Comparison of ENCODE assay signal across 17 cellular contexts in genomic region chr7:389911-390601, GRCh38.
DNase-seq lines count a peak whose midpoint lies in the region; ATAC-seq, FAIRE-seq and TF ChIP-seq lines count a peak whose summit lies in the region.
"Had no signal": no experiment of that assay in that cellular context is flagged by ENCODE, and none has a peak within 500 bp of the region (broad histone marks: within the 10 kb centered on the region; RNA-seq: fewer than 3 reads in every experiment).

No MANE protein-coding gene starts in this region.

- BruUV-seq in HepG2 (replicated peaks; lab: Mats Ljungman, UMichigan) = no TSS peak

- H4K20me1 ChIP-seq in HepG2 (ENCODE audit: insufficient read depth, low read length) = no peaks in the 10 kb centered on the region

- peaks cover 2% of the 10 kb centered on the region for H3K27me3 Mint-ChIP-seq in neural crest cell (ENCODE audit: low read depth)
- H3K27me3 Mint-ChIP-seq in CD4-positive, alpha-beta memory T cell = no peaks in the 10 kb centered on the region
- H3K27me3 Mint-ChIP-seq: stimulated activated naive CD8-positive, alpha-beta T cell treated with anti-CD3 and anti-CD28 coated beads, Interleukin-15, Interleukin-2, amounts not matched to agents 100 ng/mL and 50 ng/mL, for 24 hours had no signal

- H3K4me1 ChIP-seq in right lobe of liver (no peaks in the 10 kb centered on the region), HepG2 (ENCODE audit: insufficient read depth, low read length) (peaks cover 19% of the 10 kb centered on the region), testis (no peaks in the 10 kb centered on the region)
- no peaks in the 10 kb centered on the region for H3K4me1 ChIP-seq in CD4-positive, alpha-beta memory T cell (ENCODE audit: insufficient read depth, low read length)
- H3K4me1 ChIP-seq: parathyroid adenoma had no signal

- H3K9me3 Mint-ChIP-seq in neural crest cell = peaks cover 3% of the 10 kb centered on the region
- peaks cover 3 to 16% (median 8%) of the 10 kb centered on the region in 8 donors for H3K9me3 Mint-ChIP-seq in CD4-positive, alpha-beta memory T cell

- intact Hi-C loops in right lobe of liver (cut with DNase I) = no loop called here
- intact Hi-C loops in HepG2 (cut with micrococcal nuclease; ENCODE audit: unreplicated experiment) = no loop called here
- intact Hi-C loops in testis (cut with DNase I; ENCODE audit: low total_unique reads) = no loop called here
- intact Hi-C loops in CD4-positive, alpha-beta memory T cell (cut with micrococcal nuclease) = no loop called here

- POLR2A ChIA-PET in HepG2 (lab: Yijun Ruan, JAX) = no interaction called here
- POLR2A ChIA-PET in CD4-positive, alpha-beta memory T cell (lab: Charles Lee; ENCODE audit: partially characterized antibody) = no interaction called here

- DNase-seq in right lobe of liver = peak in 2 of 3 donors; percentile 9 to 49
- no peak for DNase-seq in HepG2 (ENCODE audit: low spot score)
- peak; percentile 50 for DNase-seq in coronary artery (ENCODE audit: low spot score)
- DNase-seq in neural crest cell (ENCODE audit: low read depth, low spot score) = no peak
- DNase-seq in testis = no peak
- no peak for DNase-seq in GM19240 (ENCODE audit: insufficient read length, low spot score)
- no peak for DNase-seq in RCC 7860 (ENCODE audit: low spot score)
- DNase-seq in CD4-positive, alpha-beta memory T cell = no peak
- DNase-seq: activated gamma-delta T cell treated with Interleukin-2 at 50 U/mL for 16 hours, AML-193, DMS79, Kasumi-1, kidney glomerular epithelial cell, NCI-H1436, T1000 had no signal

- no peaks in the 10 kb centered on the region for H3K36me3 Mint-ChIP-seq in neural crest cell (ENCODE audit: low read depth)
- peaks cover 0 to 2% of the 10 kb centered on the region in 2 donors for H3K36me3 Mint-ChIP-seq in CD4-positive, alpha-beta memory T cell

- CTCF ChIA-PET in HepG2 (lab: Yijun Ruan, JAX; ENCODE audit: low intra/inter-chr PET ratio, low total read pairs) = no interaction called here
- CTCF ChIA-PET in CD4-positive, alpha-beta memory T cell (lab: Charles Lee; ENCODE audit: partially characterized antibody) = no interaction called here

- no peak for TF ChIP-seq CTCF in right lobe of liver (IDR thresholded peaks at IDR 0.05)
- no peak for TF ChIP-seq CTCF in HepG2 (CRISPR knock-in tag; IDR thresholded peaks at IDR 0.05)
- TF ChIP-seq CTCF in coronary artery (IDR thresholded peaks at IDR 0.05) = no peak
- no peak for TF ChIP-seq CTCF in neural crest cell (conservative IDR thresholded peaks at IDR 0.05)
- TF ChIP-seq CTCF in testis (IDR thresholded peaks at IDR 0.05) = no peak

- no peak overlapping the region for H3K4me3 Mint-ChIP-seq in neural crest cell
- peak overlapping the region in 1 of 8 donors; percentile 26 for H3K4me3 Mint-ChIP-seq in CD4-positive, alpha-beta memory T cell
- H3K4me3 Mint-ChIP-seq: stimulated activated naive CD8-positive, alpha-beta T cell treated with anti-CD3 and anti-CD28 coated beads, Interleukin-15, Interleukin-2, amounts not matched to agents 100 ng/mL and 50 ng/mL, for 24 hours had no signal

- no peak overlapping the region for H3K9ac ChIP-seq in HepG2 (ENCODE audit: insufficient read depth, low read depth, low read length)
- H3K9ac ChIP-seq: parathyroid adenoma had no signal

- H3K27me3 ChIP-seq in right lobe of liver (no peaks in the 10 kb centered on the region), HepG2 (ENCODE audit: control insufficient read depth in 1 of 2, insufficient read depth in 2 of 2, low read length in 2 of 2) (peaks cover 8 to 35% of the 10 kb centered on the region in 2 experiments; a peak in 4 of 5 replicates), testis (no peaks in the 10 kb centered on the region)
- H3K27me3 ChIP-seq in CD4-positive, alpha-beta memory T cell (ENCODE audit: insufficient read depth, low read length) = no peaks in the 10 kb centered on the region

- in situ Hi-C loops in HepG2 (cut with HindIII; ENCODE audit: extremely low pct_ligation_motif_present, low pct_unique_long_range_greater_than_20kb) = no loop called here

- TF ChIP-seq EP300 in HepG2 (IDR thresholded peaks at IDR 0.05; ENCODE audit: low read depth in 2 of 2, low read length in 2 of 2) (no peak), HepG2 (CRISPR knock-in tag; IDR thresholded peaks at IDR 0.05; ENCODE audit: borderline replicate concordance) (no peak)

- no peak overlapping the region for H3K4me3 ChIP-seq in right lobe of liver
- H3K4me3 ChIP-seq in HepG2 (replicated peaks in 1 of 3; ENCODE audit: insufficient read depth in 1 of 3, low read depth in 2 of 3, low read length in 3 of 3) = no peak overlapping the region
- H3K4me3 ChIP-seq in coronary artery = no peak overlapping the region
- H3K4me3 ChIP-seq in testis = no peak overlapping the region
- no peak overlapping the region for H3K4me3 ChIP-seq in CD4-positive, alpha-beta memory T cell (ENCODE audit: low read length in 2 of 2)

- 80% methylated on average over 2 of the region's 21 CpGs for WGBS in right lobe of liver (ENCODE audit: insufficient coverage, low coverage, low lambda C conversion rate, missing lambda C conversion rate)
- WGBS in HepG2 (ENCODE audit: low lambda C conversion rate) = 51% methylated on average over 9 of the region's 21 CpGs
- WGBS in testis, 2 donors = 88 to 91% methylated on average over 18 to 21 of the region's 21 CpGs

- ATAC-seq in right lobe of liver (no peak), HepG2 (no peak)

- no peaks in the 10 kb centered on the region for H3K79me2 ChIP-seq in HepG2 (ENCODE audit: insufficient read depth, low read length)
- H3K79me2 ChIP-seq: parathyroid adenoma had no signal

- H3K9me3 ChIP-seq in right lobe of liver (no peaks in the 10 kb centered on the region), HepG2 (ENCODE audit: low read length) (no peaks in the 10 kb centered on the region), testis (no peaks in the 10 kb centered on the region)
- H3K9me3 ChIP-seq in CD4-positive, alpha-beta memory T cell (ENCODE audit: control insufficient read depth in 1 of 2, low read length in 2 of 2) = no peaks in the 10 kb centered on the region

- H2AFZ ChIP-seq in HepG2 (ENCODE audit: low read length) = no peak overlapping the region
- H2AFZ ChIP-seq: parathyroid adenoma had no signal

- H3K27ac ChIP-seq in right lobe of liver = no peak overlapping the region
- H3K27ac ChIP-seq in HepG2 (ENCODE audit: extremely low read length, insufficient read depth, low read length) = no peak overlapping the region
- H3K27ac ChIP-seq in coronary artery = no peak overlapping the region
- no peak overlapping the region for H3K27ac ChIP-seq in testis
- H3K27ac ChIP-seq in CD4-positive, alpha-beta memory T cell (ENCODE audit: low read depth, low read length) = no peak overlapping the region
- H3K27ac ChIP-seq: parathyroid adenoma had no signal

- peak overlapping the region; percentile 4 for H3K27ac Mint-ChIP-seq in neural crest cell (ENCODE audit: unreplicated experiment)
- no peak overlapping the region for H3K27ac Mint-ChIP-seq in CD4-positive, alpha-beta memory T cell
- H3K27ac Mint-ChIP-seq: stimulated activated naive CD8-positive, alpha-beta T cell treated with anti-CD3 and anti-CD28 coated beads, Interleukin-15, Interleukin-2, amounts not matched to agents 100 ng/mL and 50 ng/mL, for 24 hours had no signal

- no peak for TF ChIP-seq POLR2A in right lobe of liver (IDR thresholded peaks at IDR 0.05)
- no peak for TF ChIP-seq POLR2A in HepG2 (IDR thresholded peaks at IDR 0.05; ENCODE audit: insufficient read depth in 1 of 2, low read depth in 2 of 2, low read length in 2 of 2)
- TF ChIP-seq POLR2A in testis (IDR thresholded peaks at IDR 0.05) = no peak

- FAIRE-seq in HepG2 (lab: Jason Lieb, UNC) (no peak), RCC 7860 (lab: Jason Lieb, UNC) (no peak)

- H3K4me1 Mint-ChIP-seq in neural crest cell = no peaks in the 10 kb centered on the region
- H3K4me1 Mint-ChIP-seq in CD4-positive, alpha-beta memory T cell = peaks cover 0 to 1% (median 0%) of the 10 kb centered on the region in 4 donors

- no peak for TF ChIP-seq RAD21 in HepG2 (CRISPR knock-in tag; IDR thresholded peaks at IDR 0.05)

- H3K4me2 ChIP-seq in HepG2 (ENCODE audit: low read depth, low read length) = no peak overlapping the region

- H3K36me3 ChIP-seq in right lobe of liver = no peaks in the 10 kb centered on the region
- no peaks in the 10 kb centered on the region for H3K36me3 ChIP-seq in HepG2 (replicated peaks in 1 of 2; ENCODE audit: control insufficient read depth in 1 of 2, insufficient read depth in 2 of 2, low read length in 2 of 2)
- H3K36me3 ChIP-seq in testis (ENCODE audit: low read depth, missing control alignments) = no peaks in the 10 kb centered on the region
- H3K36me3 ChIP-seq in CD4-positive, alpha-beta memory T cell (ENCODE audit: insufficient read depth, low read length) = no peaks in the 10 kb centered on the region

TF ChIP-seq in HepG2, 621 proteins besides CTCF, POLR2A, EP300 and RAD21:
- TF ChIP-seq FOXP1 (IDR thresholded peaks at IDR 0.05) = no peak
- TF ChIP-seq FOXP1 (CRISPR knock-in tag; IDR thresholded peaks at IDR 0.05) = no peak
- no peak for TF ChIP-seq STAT5B (CRISPR knock-in tag; IDR thresholded peaks at IDR 0.05)
- no peak for TF ChIP-seq AHR (CRISPR knock-in tag; IDR thresholded peaks at IDR 0.05)
- TF ChIP-seq PLRG1 (conservative IDR thresholded peaks at IDR 0.05) = no peak
- no peak for TF ChIP-seq KLF12 (CRISPR knock-in tag; IDR thresholded peaks at IDR 0.05; ENCODE audit: borderline replicate concordance)
- no peak for TF ChIP-seq XBP1 (CRISPR knock-in tag; IDR thresholded peaks at IDR 0.05)
- no peak for TF ChIP-seq CCAR2 (optimal IDR thresholded peaks at IDR 0.05; ENCODE audit: low read depth, low read length)
- TF ChIP-seq HNRNPL (IDR thresholded peaks at IDR 0.05; ENCODE audit: low read depth, low read length) = no peak
TF ChIP-seq in HepG2: peak in this region for 0.

Comparison
In these comparisons a context has a peak if more than half of its experiments do, and no peak if none do; other contexts are left out.
1. DNase-seq: peak in right lobe of liver (2 of 3) and coronary artery (single experiment); none in HepG2 (single experiment), neural crest cell (single experiment), testis (single experiment), GM19240 (single experiment), RCC 7860 (single experiment) and CD4-positive, alpha-beta memory T cell (0 of 5).